In the genomic region with DNA sequence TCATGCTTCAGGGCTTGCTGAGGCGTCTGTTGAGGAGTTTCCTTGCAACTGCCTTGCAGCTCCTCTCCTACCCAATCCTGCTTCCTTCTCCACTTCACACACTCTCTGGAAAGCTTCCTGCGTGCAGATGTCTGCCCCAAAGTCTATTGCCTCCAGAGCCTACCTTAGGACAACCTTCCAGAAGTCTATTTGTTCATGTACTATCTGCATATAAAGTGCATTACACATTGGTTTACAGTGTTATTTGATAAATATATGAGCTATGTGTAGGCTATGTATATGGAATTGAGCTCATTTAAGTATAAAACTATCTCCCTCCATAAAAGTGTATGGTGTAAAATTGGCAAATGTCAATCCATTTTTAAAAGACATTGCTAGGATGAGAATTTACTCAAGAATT, we compare ENCODE assay signal across 1 cellular context.
TF ChIP-seq lines count a peak whose summit lies in the region.

No MANE protein-coding gene starts in this region.

TF ChIP-seq in H1, 55 proteins besides CTCF, POLR2A, EP300 and RAD21 (continued from another document):
- TF ChIP-seq CHD7 (IDR thresholded peaks at IDR 0.05; ENCODE audit: insufficient replicate concordance, low read length) (no peak), MAX (IDR thresholded peaks at IDR 0.05) (no peak), CEBPB (IDR thresholded peaks at IDR 0.05; ENCODE audit: low read depth, low read length) (no peak), JUN (IDR thresholded peaks at IDR 0.05; ENCODE audit: low read depth, low read length) (no peak)
- TF ChIP-seq, protein P1, sequence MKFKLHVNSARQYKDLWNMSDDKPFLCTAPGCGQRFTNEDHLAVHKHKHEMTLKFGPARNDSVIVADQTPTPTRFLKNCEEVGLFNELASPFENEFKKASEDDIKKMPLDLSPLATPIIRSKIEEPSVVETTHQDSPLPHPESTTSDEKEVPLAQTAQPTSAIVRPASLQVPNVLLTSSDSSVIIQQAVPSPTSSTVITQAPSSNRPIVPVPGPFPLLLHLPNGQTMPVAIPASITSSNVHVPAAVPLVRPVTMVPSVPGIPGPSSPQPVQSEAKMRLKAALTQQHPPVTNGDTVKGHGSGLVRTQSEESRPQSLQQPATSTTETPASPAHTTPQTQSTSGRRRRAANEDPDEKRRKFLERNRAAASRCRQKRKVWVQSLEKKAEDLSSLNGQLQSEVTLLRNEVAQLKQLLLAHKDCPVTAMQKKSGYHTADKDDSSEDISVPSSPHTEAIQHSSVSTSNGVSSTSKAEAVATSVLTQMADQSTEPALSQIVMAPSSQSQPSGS (IDR thresholded peaks at IDR 0.05; ENCODE audit: low read length), result no peak
